Comparison of ENCODE assay signal across 9 cellular contexts in genomic region chr22:20463324-20464095, GRCh38. TPM values are rescaled to one million over a fixed set of nuclear protein-coding genes. Genes with fewer than 3 reads are reported as not detected.
DNase-seq lines count a peak whose midpoint lies in the region; ATAC-seq, FAIRE-seq and TF ChIP-seq lines count a peak whose summit lies in the region.
"Had no signal": no experiment of that assay in that cellular context is flagged by ENCODE, and none has a peak within 500 bp of the region (broad histone marks: within the 10 kb centered on the region; RNA-seq: fewer than 3 reads in every experiment).

No MANE protein-coding gene starts in this region.

- DNase-seq in HL-60 (ENCODE audit: low read depth in 1 of 2, low spot score in 1 of 2) (peak in 1 of 2 experiments; percentile 75), GM12878 (ENCODE audit: low read depth, low spot score) (no peak), spleen (peak; percentile 88), SHP77 treated with DMSO at 0.1 percent for 48 hours (lab: John Stamatoyannopoulos, UW) (no peak), NCI-H2029 (lab: John Stamatoyannopoulos, UW) (no peak)
- DNase-seq: anterior cingulate cortex had no signal

- H3K9ac ChIP-seq in OCI-LY3 (ENCODE audit: low read length) (peak overlapping the region; percentile 11; the same call in 1 of the 2 replicates), GM12878 (ENCODE audit: control insufficient read depth, insufficient read depth, low read length) (no peak overlapping the region)

- no TSS peak for BruUV-seq in GM12878 (replicated peaks; lab: Mats Ljungman, UMichigan)

- TF ChIP-seq CTCF in HL-60 (IDR thresholded peaks at IDR 0.05; ENCODE audit: insufficient read depth, low read length), result no peak
- TF ChIP-seq CTCF in OCI-LY3 (IDR thresholded peaks at IDR 0.05; ENCODE audit: low read depth, low read length), result no peak
- no peak for TF ChIP-seq CTCF in GM12878 (IDR thresholded peaks at IDR 0.05 in 2 of 3, conservative IDR thresholded peaks at IDR 0.05 in 1 of 3; ENCODE audit: control insufficient read depth in 2 of 3, extremely low read depth in 1 of 3, insufficient read depth in 1 of 3, low read depth in 3 of 3, low read length in 3 of 3)
- TF ChIP-seq CTCF in spleen (IDR thresholded peaks at IDR 0.05 in 8 of 11, conservative IDR thresholded peaks at IDR 0.05 in 3 of 11), result no peak

- no peak for TF ChIP-seq RAD21 in GM12878 (IDR thresholded peaks at IDR 0.05; ENCODE audit: insufficient read depth, low read depth, low read length)

- peak overlapping the region; percentile 62 for H3K4me2 ChIP-seq in OCI-LY3 (ENCODE audit: low read length)
- peak overlapping the region; percentile 46 for H3K4me2 ChIP-seq in GM12878 (ENCODE audit: control insufficient read depth, insufficient read depth)

- FAIRE-seq in GM12878 (lab: Jason Lieb, UNC), result peak; percentile 44

- H3K9me3 ChIP-seq in OCI-LY3 (ENCODE audit: insufficient read depth, low read length), result no peaks in the 10 kb centered on the region
- no peaks in the 10 kb centered on the region for H3K9me3 ChIP-seq in GM12878 (replicated peaks; ENCODE audit: control insufficient read depth, insufficient read depth, low read length)
- no peaks in the 10 kb centered on the region for H3K9me3 ChIP-seq in spleen

- no peaks in the 10 kb centered on the region for H3K79me2 ChIP-seq in OCI-LY3 (ENCODE audit: low read length)
- no peaks in the 10 kb centered on the region for H3K79me2 ChIP-seq in GM12878 (ENCODE audit: control insufficient read depth, insufficient read depth, low read length)

- H3K36me3 ChIP-seq in OCI-LY3 (replicated peaks; ENCODE audit: low read depth, low read length) (peaks cover 20% of the 10 kb centered on the region), GM12878 (ENCODE audit: control insufficient read depth in 2 of 2, insufficient read depth in 2 of 2, low read length in 1 of 2) (peaks cover 3 to 4% of the 10 kb centered on the region in 2 experiments; a peak in 2 of 4 replicates), spleen (peaks cover 0 to 41% (median 1%) of the 10 kb centered on the region in 6 donors)

- no peak for TF ChIP-seq EP300 in GM12878 (IDR thresholded peaks at IDR 0.05; ENCODE audit: borderline replicate concordance in 1 of 2, control insufficient read depth in 1 of 2, low read depth in 2 of 2, low read length in 2 of 2)

- WGBS in GM12878 (ENCODE audit: insufficient coverage, insufficient replicate concordance, low lambda C conversion rate, missing lambda C conversion rate), result 6% methylated on average over 2 of the region's 2 CpGs
- 8 to 12% (median 10%) methylated on average over 2 of the region's 2 CpGs for WGBS in spleen, 5 donors

- CTCF ChIA-PET in GM12878 (lab: Yijun Ruan, JAX), result interaction anchor here (0.9 to 3.3 kb wide), 5 partner anchors 8 to 45 kb away, joined by 3 to 13 read pairs (median 3); no protein-coding TSS in a partner anchor

- intact Hi-C loops in GM12878 (cut with micrococcal nuclease; ENCODE audit: unreplicated experiment) (no loop called here), spleen (cut with DNase I; ENCODE audit: low total_unique reads) (no loop called here)

- POLR2A ChIA-PET in GM12878 (lab: Charles Lee), result interaction anchor here (1.0 kb wide), 1 partner anchor 31 kb away, joined by 4 read pairs; no protein-coding TSS in a partner anchor

- H3K4me1 ChIP-seq in OCI-LY3 (ENCODE audit: low read length) (peaks cover 21% of the 10 kb centered on the region), GM12878 (ENCODE audit: control insufficient read depth, insufficient read depth, low read length) (peaks cover 17% of the 10 kb centered on the region), spleen (peaks cover 0 to 55% (median 37%) of the 10 kb centered on the region in 6 donors)

- in situ Hi-C loops in GM12878 (cut with MboI), result no loop called here

- H3K4me3 ChIP-seq in HL-60 (replicated peaks; ENCODE audit: insufficient read depth, low read length) (no peak overlapping the region), OCI-LY3 (ENCODE audit: low read length) (peak overlapping the region; percentile 6; the same call in 1 of the 2 replicates), GM12878 (no peak overlapping the region), spleen (peak overlapping the region in 1 of 8 donors; percentile 48)

- H2AFZ ChIP-seq in OCI-LY3 (ENCODE audit: low read depth, low read length), result no peak overlapping the region
- H2AFZ ChIP-seq in GM12878 (ENCODE audit: control insufficient read depth, low read depth, low read length), result peak overlapping the region; percentile 46

- H3K27ac ChIP-seq in HL-60 (replicated peaks) (peak overlapping the region; percentile 67), OCI-LY3 (ENCODE audit: low read length) (peak overlapping the region; percentile 63), GM12878 (ENCODE audit: control insufficient read depth, insufficient read depth) (peak overlapping the region; percentile 51), spleen (peak overlapping the region; percentile 84 to 98 (median 90))

- TF ChIP-seq POLR2A in GM12878 (IDR thresholded peaks at IDR 0.05; ENCODE audit: low read depth, low read length) (no peak), spleen (IDR thresholded peaks at IDR 0.05) (no peak)

- peaks cover 13% of the 10 kb centered on the region for H4K20me1 ChIP-seq in OCI-LY3 (ENCODE audit: insufficient read depth, low read length)
- H4K20me1 ChIP-seq in GM12878 (ENCODE audit: control insufficient read depth, insufficient read depth), result no peaks in the 10 kb centered on the region

- H3K27me3 ChIP-seq in HL-60 (ENCODE audit: insufficient read depth, poor library complexity, severe bottlenecking), result no peaks in the 10 kb centered on the region
- no peaks in the 10 kb centered on the region for H3K27me3 ChIP-seq in OCI-LY3 (ENCODE audit: low read depth, low read length)
- H3K27me3 ChIP-seq in GM12878 (replicated peaks in 1 of 2; ENCODE audit: control insufficient read depth in 2 of 2, insufficient read depth in 2 of 2, low read length in 1 of 2), result no peaks in the 10 kb centered on the region
- no peaks in the 10 kb centered on the region for H3K27me3 ChIP-seq in spleen (replicated peaks in 1 of 7)

- SMC1A ChIA-PET in GM12878 (lab: Charles Lee; ENCODE audit: uncharacterized antibody, unreplicated experiment), result interaction anchor here (1.0 to 1.3 kb wide), 3 partner anchors 29 to 45 kb away, joined by 3 to 5 read pairs (median 3); no protein-coding TSS in a partner anchor

- RAD21 ChIA-PET in GM12878 (lab: Charles Lee; ENCODE audit: unreplicated experiment), result interaction anchor here (1.0 to 1.3 kb wide), 2 partner anchors 31 to 32 kb away, joined by 3 to 4 read pairs; partner anchors contain the start of gene KLHL22

- ATAC-seq in GM12878 (peak; percentile 77), GM21619 (IDR thresholded peaks at IDR 0.05; ENCODE audit: unreplicated experiment) (no peak)
- ATAC-seq: Panc1 had no signal

RNA-seq across cellular contexts. Expression of gene SCARF2, which starts 25.9 kb away (rescaled TPM):
- total RNA-seq in GM12878 (2013; cell fraction: nucleolus; rRNA removed), result 1.1 and 1.2 TPM in 2 replicates
- 0.17 and 0.27 TPM in 2 replicates for total RNA-seq in GM12878 (2014; rRNA removed)
- not detected in 2 replicates for total RNA-seq in GM12878 (2014; rRNA removed; fragmentation: Illumina TruSeq; extraction: Trizol)
- 0.45 and 0.74 TPM in 2 replicates for total RNA-seq in GM12878 (2021)
- not detected for polyA plus RNA-seq in GM12878 (2011; ENCODE audit: low read depth)
- 0.01 TPM in 1 of 2 replicates, not detected in the other for polyA plus RNA-seq in GM12878 (2011; rRNA removed)
- 0.09 and 0.17 TPM in 2 replicates for polyA plus RNA-seq in GM12878 (2011; cell fraction: cytosol; rRNA removed)
- 0.58 and 0.73 TPM in 2 replicates for polyA plus RNA-seq in GM12878 (2011; cell fraction: nucleus; rRNA removed)
- polyA plus RNA-seq in GM12878 (2012), result 0.20 and 0.27 TPM in 2 replicates
- polyA plus RNA-seq in GM12878 (2014; fragmentation: Illumina TruSeq; extraction: Trizol), result not detected in 2 replicates
- not detected for polyA plus RNA-seq in GM12878 (2014; fragmentation: Nextera tagmentation; extraction: Ambion mirVana)
- polyA plus RNA-seq in GM12878 (2014; rRNA removed), result 0.38 and 0.89 TPM in 2 replicates
- polyA plus RNA-seq in GM12878 (2016; fragmentation: Nextera tagmentation; extraction: Ambion mirVana), result under 1 TPM in 1 of 2 experiments, not detected in 1; 0.09 TPM
- polyA minus RNA-seq in GM12878 (2011; rRNA and poly(A)+ RNA removed), result 0.10 TPM in 1 of 2 replicates, not detected in the other
- not detected in 2 replicates for polyA minus RNA-seq in GM12878 (2011; cell fraction: cytosol; rRNA and poly(A)+ RNA removed)
- polyA minus RNA-seq in GM12878 (2011; cell fraction: nucleus; rRNA and poly(A)+ RNA removed), result 0.29 TPM in 1 of 2 replicates, not detected in the other
- total RNA-seq in spleen, result 10 to 100 TPM in 5 of 7 donors, 1 to 10 TPM in 2; 7.1 to 18.0 (median 10.6) TPM
- polyA plus RNA-seq in spleen, result 1 to 10 TPM; 1.1 to 3.0 (median 1.2) TPM

RNA-seq across cellular contexts. Expression of gene KLHL22, which starts 32.1 kb away (rescaled TPM):
- total RNA-seq in GM12878 (2013; cell fraction: nucleolus; rRNA removed), result 70.8 and 75.2 TPM in 2 replicates
- total RNA-seq in GM12878 (2014; rRNA removed), result 20.5 and 22.1 TPM in 2 replicates
- total RNA-seq in GM12878 (2014; rRNA removed; fragmentation: Illumina TruSeq; extraction: Trizol), result 11.6 and 12.3 TPM in 2 replicates
- 18.1 and 21.1 TPM in 2 replicates for total RNA-seq in GM12878 (2021)
- polyA plus RNA-seq in GM12878 (2011; ENCODE audit: low read depth), result 5.7 TPM
- 9.4 and 14.3 TPM in 2 replicates for polyA plus RNA-seq in GM12878 (2011; rRNA removed)
- polyA plus RNA-seq in GM12878 (2011; cell fraction: cytosol; rRNA removed), result 13.5 and 18.9 TPM in 2 replicates
- polyA plus RNA-seq in GM12878 (2011; cell fraction: nucleus; rRNA removed), result 32.9 and 38.9 TPM in 2 replicates
- polyA plus RNA-seq in GM12878 (2012), result 8.9 and 11.3 TPM in 2 replicates
- polyA plus RNA-seq in GM12878 (2014; fragmentation: Illumina TruSeq; extraction: Trizol), result 13.5 and 14.0 TPM in 2 replicates
- polyA plus RNA-seq in GM12878 (2014; fragmentation: Nextera tagmentation; extraction: Ambion mirVana), result under 1 TPM; 0.06 to 0.71 TPM
- 19.9 and 21.9 TPM in 2 replicates for polyA plus RNA-seq in GM12878 (2014; rRNA removed)
- polyA plus RNA-seq in GM12878 (2016; fragmentation: Nextera tagmentation; extraction: Ambion mirVana), result 10 to 100 TPM; 12.0 to 16.1 TPM
- 25.9 and 26.5 TPM in 2 replicates for polyA minus RNA-seq in GM12878 (2011; rRNA and poly(A)+ RNA removed)
- 5.4 and 6.7 TPM in 2 replicates for polyA minus RNA-seq in GM12878 (2011; cell fraction: cytosol; rRNA and poly(A)+ RNA removed)
- 14.5 and 29.1 TPM in 2 replicates for polyA minus RNA-seq in GM12878 (2011; cell fraction: nucleus; rRNA and poly(A)+ RNA removed)
- total RNA-seq in spleen, result 10 to 100 TPM; 20.9 to 40.6 (median 36.0) TPM
- 10 to 100 TPM; 14.0 to 20.8 (median 15.4) TPM for polyA plus RNA-seq in spleen

RNA-seq across cellular contexts. Expression of gene MED15, which starts 43.9 kb away (rescaled TPM):
- 196 and 212 TPM in 2 replicates for total RNA-seq in GM12878 (2013; cell fraction: nucleolus; rRNA removed)
- total RNA-seq in GM12878 (2014; rRNA removed) (27.6 and 34.7 TPM in 2 replicates), GM12878 (2014; rRNA removed; fragmentation: Illumina TruSeq; extraction: Trizol) (16.4 and 16.9 TPM in 2 replicates), GM12878 (2021) (75.2 and 75.8 TPM in 2 replicates), spleen (100 to 1,000 TPM in 4 of 7 donors, 10 to 100 TPM in 3; 76.4 to 162 (median 118) TPM)
- 18.8 TPM for polyA plus RNA-seq in GM12878 (2011; ENCODE audit: low read depth)
- polyA plus RNA-seq in GM12878 (2011; rRNA removed) (12.1 and 23.8 TPM in 2 replicates), GM12878 (2014; fragmentation: Illumina TruSeq; extraction: Trizol) (5.3 and 17.5 TPM in 2 replicates), GM12878 (2014; fragmentation: Nextera tagmentation; extraction: Ambion mirVana) (1 to 10 TPM; 1.4 to 2.8 TPM), GM12878 (2014; rRNA removed) (44.5 and 54.6 TPM in 2 replicates), GM12878 (2016; fragmentation: Nextera tagmentation; extraction: Ambion mirVana) (10 to 100 TPM; 29.9 to 37.0 TPM), spleen (10 to 100 TPM; 32.2 to 80.1 (median 78.3) TPM)
- polyA plus RNA-seq in GM12878 (2011; cell fraction: cytosol; rRNA removed), result 26.3 and 35.1 TPM in 2 replicates
- polyA plus RNA-seq in GM12878 (2011; cell fraction: nucleus; rRNA removed), result 206 and 271 TPM in 2 replicates
- 54.9 and 56.3 TPM in 2 replicates for polyA plus RNA-seq in GM12878 (2012)
- 41.5 and 85.4 TPM in 2 replicates for polyA minus RNA-seq in GM12878 (2011; rRNA and poly(A)+ RNA removed)
- polyA minus RNA-seq in GM12878 (2011; cell fraction: cytosol; rRNA and poly(A)+ RNA removed), result 38.4 and 62.0 TPM in 2 replicates
- 106 and 179 TPM in 2 replicates for polyA minus RNA-seq in GM12878 (2011; cell fraction: nucleus; rRNA and poly(A)+ RNA removed)
